17 cellular contexts compared by ENCODE assay signal in the genomic region with DNA sequence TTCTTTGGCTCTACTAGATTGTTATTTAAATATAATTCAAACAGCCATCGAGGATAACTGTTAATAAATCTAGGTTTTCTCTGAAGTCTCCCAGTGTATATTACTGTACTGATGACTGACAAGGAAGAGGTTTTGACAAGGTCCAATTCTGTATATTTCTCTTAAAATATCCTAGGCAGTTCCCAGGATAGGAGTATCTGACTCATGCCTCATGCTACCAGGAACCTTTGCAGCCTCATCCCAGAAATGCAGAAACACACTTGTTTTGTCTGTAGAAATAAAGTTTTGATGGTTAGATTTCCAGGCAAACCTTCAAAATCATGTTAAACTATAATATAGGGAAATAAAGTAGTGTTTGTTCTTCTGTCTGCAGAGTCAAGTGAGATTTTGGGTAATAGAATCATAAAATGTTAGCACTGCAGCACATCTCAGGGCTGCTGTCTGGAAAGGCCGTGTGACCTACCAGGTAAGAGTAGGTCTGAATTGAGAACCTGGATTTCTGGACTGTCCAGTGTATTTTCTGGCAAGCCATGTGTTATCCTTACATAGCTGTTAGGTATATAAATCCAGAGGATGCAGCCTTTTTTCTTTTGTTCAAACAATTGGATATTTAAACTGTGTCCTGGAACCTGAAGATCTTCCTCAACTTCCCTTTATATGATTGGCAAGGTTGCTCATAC. TPM values are rescaled to one million over a fixed set of nuclear protein-coding genes. Genes with fewer than 3 reads are reported as not detected.
DNase-seq lines count a peak whose midpoint lies in the region; ATAC-seq and TF ChIP-seq lines count a peak whose summit lies in the region.
"Had no signal": no experiment of that assay in that cellular context is flagged by ENCODE, and none has a peak within 500 bp of the region (broad histone marks: within the 10 kb centered on the region; RNA-seq: fewer than 3 reads in every experiment).

No MANE protein-coding gene starts in this region.

- no peak overlapping the region for H3K4me2 ChIP-seq in IMR-90 (ENCODE audit: low read depth, low read length)

- H3K9me3 Mint-ChIP-seq in CD8-positive, alpha-beta T cell = no peaks in the 10 kb centered on the region
- no peaks in the 10 kb centered on the region for H3K9me3 Mint-ChIP-seq in activated naive CD8-positive, alpha-beta T cell treated with anti-CD3 and anti-CD28 coated beads for 36 hours
- no peaks in the 10 kb centered on the region for H3K9me3 Mint-ChIP-seq in mesothelial cell of epicardium
- H3K9me3 Mint-ChIP-seq: neural crest cell had no signal

- no peak overlapping the region for H3K4ac ChIP-seq in IMR-90 (ENCODE audit: low read depth, low read length)

- no peak overlapping the region for H3K56ac ChIP-seq in IMR-90 (ENCODE audit: extremely low read depth, insufficient read depth, low read length)

- H2AK5ac ChIP-seq in IMR-90 (ENCODE audit: low read depth, low read length) = no peak overlapping the region

- H3K4me1 ChIP-seq in CD8-positive, alpha-beta T cell (ENCODE audit: insufficient read depth, low read length) = peaks cover 80% of the 10 kb centered on the region
- H3K4me1 ChIP-seq in IMR-90 (ENCODE audit: control insufficient read depth, insufficient read depth, low read length) = peaks cover 7% of the 10 kb centered on the region

- H4K5ac ChIP-seq in IMR-90 (ENCODE audit: low read depth, low read length) = no peak overlapping the region

- H2AFZ ChIP-seq in IMR-90 (replicated peaks; ENCODE audit: low read length, poor library complexity) = no peak overlapping the region

- no peak for TF ChIP-seq RAD21 in IMR-90 (IDR thresholded peaks at IDR 0.05; ENCODE audit: low read length)

- BruUV-seq in IMR-90 (replicated peaks; lab: Mats Ljungman, UMichigan) = no TSS peak

- H3K27ac ChIP-seq in CD8-positive, alpha-beta T cell (ENCODE audit: low read depth, low read length) = peak overlapping the region; percentile 9
- H3K27ac ChIP-seq in IMR-90 (ENCODE audit: insufficient read depth, low read length) (no peak overlapping the region), brain microvascular endothelial cell (no peak overlapping the region)
- H3K27ac ChIP-seq: dorsolateral prefrontal cortex, testis had no signal

- H2BK15ac ChIP-seq in IMR-90 (ENCODE audit: low read depth, low read length) = no peak overlapping the region

- intact Hi-C loops in CD8-positive, alpha-beta T cell (cut with DNase I, micrococcal nuclease) = loop anchor here (10.0 kb wide), 3 partner anchors 275 to 1025 kb away; partner anchors contain the start of genes CYSTM1 (in 1 of the 2) and ETF1 (in 1 of the 2)
- intact Hi-C loops in IMR-90 (cut with micrococcal nuclease) = no loop called here

- CTCF ChIA-PET in CD8-positive, alpha-beta T cell (lab: Charles Lee) = interaction anchor here (0.7 to 1.8 kb wide), 2 partner anchors 13 to 121 kb away, joined by 3 to 4 read pairs; no protein-coding TSS in a partner anchor
- CTCF ChIA-PET in IMR-90 (lab: Yijun Ruan, JAX) = no interaction called here

- ATAC-seq in CD8-positive, alpha-beta T cell = no peak
- ATAC-seq in IMR-90 (ENCODE audit: low read depth) (peak; percentile 65; the same call in 1 of the 2 replicates), HG03045 (IDR thresholded peaks at IDR 0.05; ENCODE audit: unreplicated experiment) (no peak)
- ATAC-seq: activated CD4-positive, CD25-positive, alpha-beta regulatory T cell treated with anti-CD3 and anti-CD28 coated beads, Interleukin-2, amount 50 U/mL, for 24 hours; sciatic nerve had no signal

- H4K91ac ChIP-seq in IMR-90 (ENCODE audit: insufficient read depth, low read depth, low read length) = no peak overlapping the region

- DNase-seq in CD8-positive, alpha-beta T cell = no peak
- DNase-seq in IMR-90 (peak; percentile 52), mesothelial cell of epicardium (ENCODE audit: low spot score in 2 of 2, unreplicated experiment in 2 of 2) (no peak), brain microvascular endothelial cell (no peak), GM19240 (ENCODE audit: insufficient read length, low spot score) (no peak)
- DNase-seq in activated naive CD8-positive, alpha-beta T cell treated with anti-CD3 and anti-CD28 coated beads for 36 hours = no peak
- DNase-seq: dorsolateral prefrontal cortex, left cardiac atrium, NCI-H1694, NCI-H748 treated with DMSO at 0.1 percent for 48 hours, SHP77 treated with DMSO at 0.1 percent for 48 hours, testis had no signal

- peaks cover 44% of the 10 kb centered on the region for H3K36me3 Mint-ChIP-seq in CD8-positive, alpha-beta T cell
- peaks cover 56% of the 10 kb centered on the region for H3K36me3 Mint-ChIP-seq in activated naive CD8-positive, alpha-beta T cell treated with anti-CD3 and anti-CD28 coated beads for 36 hours
- peaks cover 10% of the 10 kb centered on the region for H3K36me3 Mint-ChIP-seq in mesothelial cell of epicardium

- no peak for TF ChIP-seq POLR2A in IMR-90 (IDR thresholded peaks at IDR 0.05; ENCODE audit: low read depth, low read length)

- no peaks in the 10 kb centered on the region for H3K9me1 ChIP-seq in IMR-90 (ENCODE audit: insufficient read depth, low read length)

- no peaks in the 10 kb centered on the region for H3K27me3 ChIP-seq in CD8-positive, alpha-beta T cell (ENCODE audit: insufficient read depth, low read length)
- H3K27me3 ChIP-seq in IMR-90 (ENCODE audit: control insufficient read depth, insufficient read depth, low read length) (no peaks in the 10 kb centered on the region), brain microvascular endothelial cell (replicated peaks) (no peaks in the 10 kb centered on the region)
- H3K27me3 ChIP-seq: adrenal gland, dorsolateral prefrontal cortex, testis had no signal

- H4K8ac ChIP-seq in IMR-90 (ENCODE audit: low read depth in 2 of 2, low read length in 2 of 2) = no peak overlapping the region

- no peak overlapping the region for H3K4me3 ChIP-seq in CD8-positive, alpha-beta T cell (ENCODE audit: low read depth, low read length)
- no peak overlapping the region for H3K4me3 ChIP-seq in IMR-90 (ENCODE audit: insufficient read depth, low read depth, low read length)
- H3K4me3 ChIP-seq in brain microvascular endothelial cell (ENCODE audit: low read depth, low read length) = no peak overlapping the region
- H3K4me3 ChIP-seq: adrenal gland, dorsolateral prefrontal cortex, testis had no signal

- H3K4me1 Mint-ChIP-seq in CD8-positive, alpha-beta T cell (ENCODE audit: low read depth) = peaks cover 78% of the 10 kb centered on the region
- H3K4me1 Mint-ChIP-seq in activated naive CD8-positive, alpha-beta T cell treated with anti-CD3 and anti-CD28 coated beads for 36 hours = peaks cover 76% of the 10 kb centered on the region
- peaks cover 25% of the 10 kb centered on the region for H3K4me1 Mint-ChIP-seq in mesothelial cell of epicardium

- 80% methylated on average over 1 of the region's 2 CpGs; no CpG with 5 or more reads in 1 of the 2 experiments for WGBS in IMR-90 (ENCODE audit: extremely low coverage in 2 of 2, insufficient read length in 1 of 2), 2 experiments

- H3K4me3 Mint-ChIP-seq in CD8-positive, alpha-beta T cell = peak overlapping the region; percentile 75
- H3K4me3 Mint-ChIP-seq in activated naive CD8-positive, alpha-beta T cell treated with anti-CD3 and anti-CD28 coated beads for 36 hours = peak overlapping the region; percentile 36
- H3K4me3 Mint-ChIP-seq in mesothelial cell of epicardium = no peak overlapping the region
- H3K4me3 Mint-ChIP-seq: neural crest cell had no signal

- no peaks in the 10 kb centered on the region for H3K27me3 Mint-ChIP-seq in CD8-positive, alpha-beta T cell (ENCODE audit: low read depth)
- no peaks in the 10 kb centered on the region for H3K27me3 Mint-ChIP-seq in activated naive CD8-positive, alpha-beta T cell treated with anti-CD3 and anti-CD28 coated beads for 36 hours
- no peaks in the 10 kb centered on the region for H3K27me3 Mint-ChIP-seq in mesothelial cell of epicardium (ENCODE audit: low read depth)

- no peak overlapping the region for H3K14ac ChIP-seq in IMR-90 (replicated peaks; ENCODE audit: low read depth, low read length)

- peak overlapping the region; percentile 93 for H3K27ac Mint-ChIP-seq in CD8-positive, alpha-beta T cell
- peak overlapping the region; percentile 82 for H3K27ac Mint-ChIP-seq in activated naive CD8-positive, alpha-beta T cell treated with anti-CD3 and anti-CD28 coated beads for 36 hours
- peak overlapping the region; percentile 72 for H3K27ac Mint-ChIP-seq in mesothelial cell of epicardium

- no peaks in the 10 kb centered on the region for H3K36me3 ChIP-seq in CD8-positive, alpha-beta T cell (ENCODE audit: insufficient read depth, low read length)
- H3K36me3 ChIP-seq in IMR-90 (ENCODE audit: control insufficient read depth, insufficient read depth, low read length) (peaks cover 6% of the 10 kb centered on the region), brain microvascular endothelial cell (replicated peaks) (peaks cover 7% of the 10 kb centered on the region)
- H3K36me3 ChIP-seq: adrenal gland had no signal

- no peak overlapping the region for H3K9ac ChIP-seq in IMR-90 (ENCODE audit: low read depth, low read length)

- H3K18ac ChIP-seq in IMR-90 (ENCODE audit: low read depth, low read length) = no peak overlapping the region

- dilution Hi-C loops in IMR-90 (cut with HindIII; ENCODE audit: low sequenced_read_pairs, unreplicated experiment) = no loop called here

- H2BK20ac ChIP-seq in IMR-90 (ENCODE audit: low read depth, low read length) = no peak overlapping the region

- in situ Hi-C loops in IMR-90 (cut with MboI; ENCODE audit: low sequenced_read_pairs) (no loop called here), brain microvascular endothelial cell (cut with HindIII; ENCODE audit: low pct_ligation_motif_present, low sequenced_read_pairs) (no loop called here)

- no peak overlapping the region for H3K23ac ChIP-seq in IMR-90 (ENCODE audit: low read depth, low read length)

- H2BK5ac ChIP-seq in IMR-90 (ENCODE audit: low read depth, low read length, poor library complexity, severe bottlenecking) = no peak overlapping the region

- POLR2A ChIA-PET in CD8-positive, alpha-beta T cell (lab: Charles Lee) = interaction anchor here (1.6 kb wide), 1 partner anchor 8 kb away, joined by 6 read pairs; the partner anchor contains the start of gene UBE2D2
- POLR2A ChIA-PET in IMR-90 (lab: Charles Lee; ENCODE audit: unreplicated experiment) = no interaction called here

- H4K20me1 ChIP-seq in IMR-90 (ENCODE audit: insufficient read depth, low read length) = peaks cover 82% of the 10 kb centered on the region

- no peak overlapping the region for H2BK120ac ChIP-seq in IMR-90 (ENCODE audit: low read depth, low read length)

- H3K9me3 ChIP-seq in CD8-positive, alpha-beta T cell (ENCODE audit: low read length) = no peaks in the 10 kb centered on the region
- no peaks in the 10 kb centered on the region for H3K9me3 ChIP-seq in IMR-90 (ENCODE audit: control insufficient read depth, insufficient read depth, low read length)
- H3K9me3 ChIP-seq: adrenal gland, testis had no signal

- peaks cover 6 to 28% of the 10 kb centered on the region in 2 experiments; a peak in 2 of 4 replicates for H3K79me1 ChIP-seq in IMR-90 (ENCODE audit: low read depth in 1 of 2, low read length in 2 of 2)

- TF ChIP-seq CTCF in CD8-positive, alpha-beta T cell (IDR thresholded peaks at IDR 0.05) = no peak
- no peak for TF ChIP-seq CTCF in IMR-90 (conservative IDR thresholded peaks at IDR 0.05; ENCODE audit: low read depth, low read length)
- no peak for TF ChIP-seq CTCF in mesothelial cell of epicardium (IDR thresholded peaks at IDR 0.05; ENCODE audit: unreplicated experiment)
- no peak for TF ChIP-seq CTCF in brain microvascular endothelial cell (IDR thresholded peaks at IDR 0.05; ENCODE audit: low read depth, low read length, missing control alignments)

- no peak overlapping the region for H2AK9ac ChIP-seq in IMR-90 (replicated peaks; ENCODE audit: low read depth, low read length, poor library complexity)

RNA-seq across cellular contexts. Expression of gene UBE2D2, which starts 8.3 kb away (rescaled TPM):
- total RNA-seq in CD8-positive, alpha-beta T cell = 100 to 1,000 TPM; 180 TPM
- total RNA-seq in IMR-90 (2012; rRNA removed) (35.7 and 56.7 TPM in 2 replicates), mesothelial cell of epicardium (119 to 125 TPM (median 123 TPM) in 3 replicates)
- polyA plus RNA-seq in IMR-90 (2012; rRNA removed) = 26.9 and 34.4 TPM in 2 replicates
- polyA plus RNA-seq in IMR-90 (2012; cell fraction: cytosol; rRNA removed) = 17.1 and 36.9 TPM in 2 replicates
- polyA plus RNA-seq in IMR-90 (2012; cell fraction: nucleus; rRNA removed; ENCODE audit: low replicate concordance) = 16.3 and 16.8 TPM in 2 replicates
- 100 to 1,000 TPM; 286 to 297 TPM for total RNA-seq in activated naive CD8-positive, alpha-beta T cell treated with anti-CD3 and anti-CD28 coated beads for 36 hours
